ENCODE assay signal across 14 cellular contexts in genomic region chr10:110572862-110573261, GRCh38.
"Had no signal": no experiment of that assay in that cellular context is flagged by ENCODE, and none has a peak within 500 bp of the region (broad histone marks: within the 10 kb centered on the region; RNA-seq: fewer than 3 reads in every experiment).

No MANE protein-coding gene starts in this region.

- H3K9me3 ChIP-seq: gastrocnemius medialis, heart left ventricle, testis, upper lobe of right lung had no signal

- DNase-seq: activated CD4-positive, alpha-beta T cell treated with anti-CD3 and anti-CD28 coated beads, Interleukin-2, amount 10 ng/mL, durations not matched to agents 7 days and 5 days; activated CD8-positive, alpha-beta memory T cell treated with anti-CD3 and anti-CD28 coated beads, Interleukin-2, amount 50 U/mL, for 48 hours; activated effector memory CD4-positive, alpha-beta T cell treated with anti-CD3 and anti-CD28 coated beads, Interleukin-2, amount 50 U/mL, for 16 hours; activated naive CD8-positive, alpha-beta T cell treated with anti-CD3 and anti-CD28 coated beads for 36 hours; anterior cingulate cortex; erythroblast; gastrocnemius medialis; heart left ventricle; immature natural killer cell; stimulated activated naive CD8-positive, alpha-beta T cell treated with anti-CD3 and anti-CD28 coated beads, Interleukin-15, amount 100 ng/mL, for 72 hours; testis; upper lobe of right lung had no signal

- H3K4me3 ChIP-seq: gastrocnemius medialis, heart left ventricle, testis, upper lobe of right lung had no signal

- H3K27me3 ChIP-seq: gastrocnemius medialis, heart left ventricle, testis, upper lobe of right lung had no signal

- ATAC-seq: gastrocnemius medialis; heart left ventricle; sciatic nerve; stimulated activated naive CD8-positive, alpha-beta T cell treated with anti-CD3 and anti-CD28 coated beads, Interleukin-15, amount 100 ng/mL, for 72 hours; upper lobe of right lung had no signal

- H3K4me3 Mint-ChIP-seq: activated CD4-positive, alpha-beta T cell treated with anti-CD3 and anti-CD28 coated beads, Interleukin-2, amount 10 ng/mL, durations not matched to agents 7 days and 5 days; activated naive CD8-positive, alpha-beta T cell treated with anti-CD3 and anti-CD28 coated beads for 36 hours; dendritic cell treated with granulocyte-macrophage colony-stimulating factor and Interleukin-4, amounts not matched to agents 40 ng/mL and 50 ng/mL, for 4 days; immature natural killer cell had no signal

- H3K27ac ChIP-seq: gastrocnemius medialis, heart left ventricle, testis, upper lobe of right lung had no signal

- H3K27ac Mint-ChIP-seq: activated CD4-positive, alpha-beta T cell treated with anti-CD3 and anti-CD28 coated beads, Interleukin-2, amount 10 ng/mL, durations not matched to agents 7 days and 5 days; dendritic cell treated with granulocyte-macrophage colony-stimulating factor and Interleukin-4, amounts not matched to agents 40 ng/mL and 50 ng/mL, for 4 days had no signal

- H3K27me3 Mint-ChIP-seq: activated CD4-positive, alpha-beta T cell treated with anti-CD3 and anti-CD28 coated beads, Interleukin-2, amount 10 ng/mL, durations not matched to agents 7 days and 5 days; activated naive CD8-positive, alpha-beta T cell treated with anti-CD3 and anti-CD28 coated beads for 36 hours; dendritic cell treated with granulocyte-macrophage colony-stimulating factor and Interleukin-4, amounts not matched to agents 40 ng/mL and 50 ng/mL, for 4 days; stimulated activated naive CD8-positive, alpha-beta T cell treated with anti-CD3 and anti-CD28 coated beads, Interleukin-15, amount 100 ng/mL, for 72 hours had no signal

- H3K9me3 Mint-ChIP-seq: activated CD4-positive, alpha-beta T cell treated with anti-CD3 and anti-CD28 coated beads, Interleukin-2, amount 10 ng/mL, durations not matched to agents 7 days and 5 days; activated naive CD8-positive, alpha-beta T cell treated with anti-CD3 and anti-CD28 coated beads for 36 hours; dendritic cell treated with granulocyte-macrophage colony-stimulating factor and Interleukin-4, amounts not matched to agents 40 ng/mL and 50 ng/mL, for 4 days; immature natural killer cell; stimulated activated naive CD8-positive, alpha-beta T cell treated with anti-CD3 and anti-CD28 coated beads, Interleukin-15, amount 100 ng/mL, for 72 hours had no signal
